15 cellular contexts compared by ENCODE assay signal in genomic region chr9:85876628-85877027, GRCh38.
DNase-seq lines count a peak whose midpoint lies in the region; ATAC-seq and TF ChIP-seq lines count a peak whose summit lies in the region.
"Had no signal": no experiment of that assay in that cellular context is flagged by ENCODE, and none has a peak within 500 bp of the region (broad histone marks: within the 10 kb centered on the region; RNA-seq: fewer than 3 reads in every experiment).

No MANE protein-coding gene starts in this region.

- no peak overlapping the region for H3K4me3 ChIP-seq in stomach smooth muscle (ENCODE audit: low read length in 2 of 2)

- H3K36me3 ChIP-seq in stomach smooth muscle (ENCODE audit: control insufficient read depth in 2 of 2, insufficient read depth in 2 of 2, low read length in 2 of 2), result no peaks in the 10 kb centered on the region

- no peaks in the 10 kb centered on the region for H3K9me3 ChIP-seq in stomach smooth muscle (ENCODE audit: control insufficient read depth in 2 of 2, low read length in 2 of 2)

- no peak overlapping the region for H3K9ac ChIP-seq in stomach smooth muscle (ENCODE audit: low read length in 2 of 2)
- H3K9ac ChIP-seq: KMS-11 had no signal

- intact Hi-C loops in Right ventricle myocardium inferior (cut with DNase I), result no loop called here

- ATAC-seq in Right ventricle myocardium inferior, result no peak
- ATAC-seq: CD8-positive, alpha-beta T cell had no signal

- DNase-seq in LHCN-M2 (ENCODE audit: low read depth), result peak; percentile 13
- peak; percentile 63 for DNase-seq in left kidney (ENCODE audit: low read depth, low spot score)
- DNase-seq in NCI-H2081 (lab: John Stamatoyannopoulos, UW), result no peak
- no peak for DNase-seq in stimulated activated CD4-positive, alpha-beta T cell treated with anti-CD3 and anti-CD28 coated beads, Interleukin-4, amount 100 ng/mL, for 4 hours
- DNase-seq in Right ventricle myocardium inferior (ENCODE audit: missing footprints), result no peak
- DNase-seq: CD8-positive, alpha-beta T cell; DND-41; MM.1S; NCI-H1417 treated with DMSO at 0.1 percent for 48 hours; NCI-H2029; NCI-H510A treated with DMSO at 0.1 percent for 48 hours; OCI-M1 had no signal

- no peak for TF ChIP-seq CTCF in VCaP (conservative IDR thresholded peaks at IDR 0.05)

- H3K27me3 ChIP-seq in stomach smooth muscle (ENCODE audit: control insufficient read depth in 1 of 2, insufficient read depth in 2 of 2, low read length in 2 of 2), result no peaks in the 10 kb centered on the region

- no peaks in the 10 kb centered on the region for H3K4me1 ChIP-seq in stomach smooth muscle (ENCODE audit: control insufficient read depth, insufficient read depth, low read length)

- H3K27ac ChIP-seq in VCaP (peak overlapping the region; percentile 26; the same call in 1 of the 2 replicates), stomach smooth muscle (ENCODE audit: low read length) (peak overlapping the region; percentile 69)
- H3K27ac ChIP-seq: KMS-11 had no signal

Comparison
In these comparisons a context has a peak if more than half of its experiments do, and no peak if none do; other contexts are left out.
1. DNase-seq: peak in LHCN-M2 (single experiment) and left kidney (single experiment); none in NCI-H2081 (0 of 2), stimulated activated CD4-positive, alpha-beta T cell treated with anti-CD3 and anti-CD28 coated beads, Interleukin-4, amount 100 ng/mL, for 4 hours (0 of 2) and Right ventricle myocardium inferior (single experiment).